Comparison of ENCODE assay signal across 6 cellular contexts in genomic region chr17:8122923-8123694, GRCh38. TPM values are rescaled to one million over a fixed set of nuclear protein-coding genes. Genes with fewer than 3 reads are reported as not detected.
DNase-seq lines count a peak whose midpoint lies in the region; ATAC-seq lines count a peak whose summit lies in the region.

No MANE protein-coding gene starts in this region.

- H3K27me3 Mint-ChIP-seq in CD4-positive, alpha-beta memory T cell: peaks cover 12 to 47% of the 10 kb centered on the region in 2 donors

- peaks cover 20% of the 10 kb centered on the region for H3K27me3 ChIP-seq in CD4-positive, alpha-beta memory T cell (ENCODE audit: insufficient read depth, low read length)
- H3K27me3 ChIP-seq in esophagus (ENCODE audit: control insufficient read depth in 1 of 2, insufficient read depth in 2 of 2, low read length in 2 of 2): no peaks in the 10 kb centered on the region

- H3K4me1 ChIP-seq in CD4-positive, alpha-beta memory T cell (ENCODE audit: insufficient read depth, low read length): peaks cover 74% of the 10 kb centered on the region
- peaks cover 22 to 27% of the 10 kb centered on the region in 2 donors for H3K4me1 ChIP-seq in esophagus (ENCODE audit: control insufficient read depth in 2 of 2, insufficient read depth in 2 of 2, low read length in 1 of 2)

- peak overlapping the region; percentile 20 to 100 (median 79) for H3K27ac Mint-ChIP-seq in CD4-positive, alpha-beta memory T cell

- H3K36me3 ChIP-seq in CD4-positive, alpha-beta memory T cell (ENCODE audit: insufficient read depth, low read length): no peaks in the 10 kb centered on the region
- no peaks in the 10 kb centered on the region for H3K36me3 ChIP-seq in esophagus (ENCODE audit: control insufficient read depth in 2 of 2, insufficient read depth in 2 of 2, low read length in 1 of 2)

- H3K27ac ChIP-seq in CD4-positive, alpha-beta memory T cell (ENCODE audit: low read depth, low read length): no peak overlapping the region
- peak overlapping the region in 1 of 2 donors; percentile 3 for H3K27ac ChIP-seq in esophagus (ENCODE audit: low read depth in 2 of 2, low read length in 1 of 2)

- peak; percentile 46 to 57 (median 51) for DNase-seq in CD4-positive, alpha-beta memory T cell
- DNase-seq in RKO (ENCODE audit: low spot score): peak; percentile 41
- DNase-seq in stimulated activated CD4-positive, alpha-beta T cell treated with anti-CD3 and anti-CD28 coated beads, Interleukin-4, amount 100 ng/mL, for 4 hours: peak; percentile 46 to 51
- no peak for DNase-seq in NCI-H146 (lab: John Stamatoyannopoulos, UW)

- H3K4me3 ChIP-seq in CD4-positive, alpha-beta memory T cell (ENCODE audit: low read length in 2 of 2): peak overlapping the region; percentile 49 to 68
- H3K4me3 ChIP-seq in esophagus (ENCODE audit: low read depth in 1 of 2, low read length in 2 of 2): peak overlapping the region; percentile 18 to 49

- POLR2A ChIA-PET in CD4-positive, alpha-beta memory T cell (lab: Charles Lee; ENCODE audit: partially characterized antibody): interaction anchor here (0.6 to 9.5 kb wide), 15 partner anchors 15 to 129 kb away, joined by 3 to 152 read pairs (median 6); partner anchors contain the start of gene BORCS6

- H3K36me3 Mint-ChIP-seq in CD4-positive, alpha-beta memory T cell: peaks cover 0 to 48% of the 10 kb centered on the region in 2 donors

- WGBS in esophagus, 2 donors: 1 to 2% methylated on average over 51 to 55 of the region's 55 CpGs

- CTCF ChIA-PET in CD4-positive, alpha-beta memory T cell (lab: Charles Lee; ENCODE audit: partially characterized antibody): interaction anchor here (0.7 to 2.8 kb wide), 6 partner anchors 13 to 44 kb away, joined by 3 to 21 read pairs (median 3); no protein-coding TSS in a partner anchor

- intact Hi-C loops in CD4-positive, alpha-beta memory T cell (cut with micrococcal nuclease): no loop called here

- H3K9me3 Mint-ChIP-seq in CD4-positive, alpha-beta memory T cell: peaks cover 0 to 33% (median under 1%) of the 10 kb centered on the region in 8 donors

- peaks cover 55 to 84% (median 70%) of the 10 kb centered on the region in 4 donors for H3K4me1 Mint-ChIP-seq in CD4-positive, alpha-beta memory T cell

- H3K4me3 Mint-ChIP-seq in CD4-positive, alpha-beta memory T cell: peak overlapping the region; percentile 85 to 99 (median 92)

- no peak for ATAC-seq in GM21360 (IDR thresholded peaks at IDR 0.05; ENCODE audit: unreplicated experiment)

- H3K9me3 ChIP-seq in CD4-positive, alpha-beta memory T cell (ENCODE audit: control insufficient read depth in 1 of 2, low read length in 2 of 2): no peaks in the 10 kb centered on the region
- no peaks in the 10 kb centered on the region for H3K9me3 ChIP-seq in esophagus (ENCODE audit: control insufficient read depth in 2 of 2, insufficient read depth in 1 of 2, low read depth in 1 of 2, low read length in 1 of 2)

RNA-seq across cellular contexts. Expression of gene HES7, which starts 0.8 kb away (rescaled TPM):
- total RNA-seq in CD4-positive, alpha-beta memory T cell: not detected
- not detected for polyA plus RNA-seq in CD4-positive, alpha-beta memory T cell
- polyA plus RNA-seq in esophagus: under 1 TPM; 0.15 to 0.24 TPM

RNA-seq across cellular contexts. Expression of gene ALOXE3, which starts 4.8 kb away (rescaled TPM):
- under 1 TPM; 0.32 to 0.33 TPM for total RNA-seq in CD4-positive, alpha-beta memory T cell
- under 1 TPM in 1 of 2 donors, not detected in 1; 0.20 TPM for polyA plus RNA-seq in CD4-positive, alpha-beta memory T cell
- polyA plus RNA-seq in esophagus: 1 to 10 TPM in 1 of 2 donors, under 1 TPM in 1; 0.43 to 1.7 TPM

RNA-seq across cellular contexts. Expression of gene PER1, which starts 29.1 kb away (rescaled TPM):
- total RNA-seq in CD4-positive, alpha-beta memory T cell: 10 to 100 TPM; 78.9 to 79.4 TPM
- 10 to 100 TPM in 1 of 2 donors, 1 to 10 TPM in 1; 3.7 to 18.6 TPM for polyA plus RNA-seq in CD4-positive, alpha-beta memory T cell
- 10 to 100 TPM; 44.7 to 85.2 TPM for polyA plus RNA-seq in esophagus

RNA-seq across cellular contexts. Expression of gene ALOX12B, which starts 35.6 kb away (rescaled TPM):
- under 1 TPM in 1 of 2 experiments, not detected in 1; 0.44 TPM for total RNA-seq in CD4-positive, alpha-beta memory T cell
- polyA plus RNA-seq in CD4-positive, alpha-beta memory T cell: under 1 TPM in 1 of 2 donors, not detected in 1; 0.79 TPM
- 1 to 10 TPM; 2.4 to 5.2 TPM for polyA plus RNA-seq in esophagus

RNA-seq across cellular contexts. Expression of gene VAMP2, which starts 39.6 kb away (rescaled TPM):
- total RNA-seq in CD4-positive, alpha-beta memory T cell: 100 to 1,000 TPM; 190 to 203 TPM
- polyA plus RNA-seq in CD4-positive, alpha-beta memory T cell: 100 to 1,000 TPM in 1 of 2 donors, 10 to 100 TPM in 1; 41.6 to 106 TPM
- polyA plus RNA-seq in esophagus: 10 to 100 TPM; 21.9 to 22.4 TPM
